ENCODE assay signal across 29 cellular contexts in genomic region chr16:54143410-54143809, GRCh38.
"Had no signal": no experiment of that assay in that cellular context is flagged by ENCODE, and none has a peak within 500 bp of the region (broad histone marks: within the 10 kb centered on the region; RNA-seq: fewer than 3 reads in every experiment).

No MANE protein-coding gene starts in this region.

- H3K4me3 ChIP-seq: adrenal gland, body of pancreas, breast epithelium, MG63, SJCRH30, SK-N-MC had no signal

- DNase-seq: activated CD4-positive, alpha-beta memory T cell treated with anti-CD3 and anti-CD28 coated beads, Interleukin-2, amount 10 ng/mL, durations not matched to agents 7 days and 5 days; activated CD4-positive, alpha-beta T cell treated with anti-CD3 and anti-CD28 coated beads for 36 hours; activated CD8-positive, alpha-beta memory T cell treated with anti-CD3 and anti-CD28 coated beads for 24 hours; activated CD8-positive, alpha-beta memory T cell treated with anti-CD3 and anti-CD28 coated beads, Interleukin-2, amount 10 ng/mL, durations not matched to agents 7 days and 5 days; activated CD8-positive, alpha-beta memory T cell treated with anti-CD3 and anti-CD28 coated beads, Interleukin-2, amount 50 U/mL, for 48 hours; activated effector memory CD4-positive, alpha-beta T cell treated with Interleukin-2 at 50 U/mL for 16 hours; activated naive CD4-positive, alpha-beta T cell; activated T-cell treated with anti-CD3 and anti-CD28 coated beads, Interleukin-2, amount 50 U/mL, for 48 hours; adrenal gland; body of pancreas; Kasumi-1; MG63; NCI-H1048; NCI-H1105 treated with DMSO at 0.1 percent for 48 hours; NCI-H1436; NCI-H1694; NCI-H1930; NCI-H2081 treated with DMSO at 0.1 percent for 48 hours; NCI-H345; NCI-H524 treated with DMSO at 0.1 percent for 48 hours; SHP77; SJCRH30 had no signal

- H3K4me1 Mint-ChIP-seq: activated CD4-positive, alpha-beta memory T cell treated with anti-CD3 and anti-CD28 coated beads, Interleukin-2, amount 10 ng/mL, durations not matched to agents 7 days and 5 days; activated CD4-positive, alpha-beta T cell treated with anti-CD3 and anti-CD28 coated beads for 36 hours; activated CD8-positive, alpha-beta memory T cell treated with anti-CD3 and anti-CD28 coated beads, Interleukin-2, amount 10 ng/mL, durations not matched to agents 7 days and 5 days had no signal

- H3K36me3 Mint-ChIP-seq: activated CD8-positive, alpha-beta memory T cell treated with anti-CD3 and anti-CD28 coated beads, Interleukin-2, amount 10 ng/mL, durations not matched to agents 7 days and 5 days; activated naive CD4-positive, alpha-beta T cell treated with anti-CD3 and anti-CD28 coated beads, Interleukin-2, amount 50 U/mL, for 72 hours had no signal

- FAIRE-seq: astrocyte, TTC549 had no signal

- H3K4me3 Mint-ChIP-seq: activated CD4-positive, alpha-beta memory T cell treated with anti-CD3 and anti-CD28 coated beads, Interleukin-2, amount 10 ng/mL, durations not matched to agents 7 days and 5 days; activated CD4-positive, alpha-beta T cell treated with anti-CD3 and anti-CD28 coated beads for 36 hours; activated CD8-positive, alpha-beta memory T cell treated with anti-CD3 and anti-CD28 coated beads, Interleukin-2, amount 10 ng/mL, durations not matched to agents 7 days and 5 days had no signal

- H3K9me3 Mint-ChIP-seq: activated CD4-positive, alpha-beta memory T cell treated with anti-CD3 and anti-CD28 coated beads, Interleukin-2, amount 10 ng/mL, durations not matched to agents 7 days and 5 days; activated naive CD4-positive, alpha-beta T cell treated with anti-CD3 and anti-CD28 coated beads, Interleukin-2, amount 50 U/mL, for 72 hours had no signal

- ATAC-seq: activated CD4-positive, alpha-beta T cell treated with anti-CD3 and anti-CD28 coated beads for 36 hours; activated CD4-positive, CD25-positive, alpha-beta regulatory T cell treated with anti-CD3 and anti-CD28 coated beads, Interleukin-2, amount 50 U/mL, for 24 hours; activated CD8-positive, alpha-beta memory T cell treated with anti-CD3 and anti-CD28 coated beads, Interleukin-2, amount 10 ng/mL, durations not matched to agents 7 days and 5 days; activated naive CD4-positive, alpha-beta T cell treated with anti-CD3 and anti-CD28 coated beads, Interleukin-2, amount 50 U/mL, for 72 hours; body of pancreas; Panc1 had no signal

- H3K9me3 ChIP-seq: adrenal gland, body of pancreas, breast epithelium, MG63, SJCRH30 had no signal

- H3K27ac ChIP-seq: adrenal gland, body of pancreas, breast epithelium, SJCRH30, SK-N-MC had no signal

- H3K27me3 ChIP-seq: body of pancreas, breast epithelium, MG63 had no signal

- H3K36me3 ChIP-seq: adrenal gland, breast epithelium, MG63, SJCRH30 had no signal

- H3K27ac Mint-ChIP-seq: activated CD4-positive, alpha-beta memory T cell treated with anti-CD3 and anti-CD28 coated beads, Interleukin-2, amount 10 ng/mL, durations not matched to agents 7 days and 5 days; activated CD4-positive, alpha-beta T cell treated with anti-CD3 and anti-CD28 coated beads for 36 hours; activated CD8-positive, alpha-beta memory T cell treated with anti-CD3 and anti-CD28 coated beads, Interleukin-2, amount 10 ng/mL, durations not matched to agents 7 days and 5 days; activated naive CD4-positive, alpha-beta T cell treated with anti-CD3 and anti-CD28 coated beads, Interleukin-2, amount 50 U/mL, for 72 hours had no signal

- H3K4me1 ChIP-seq: adrenal gland, breast epithelium, SJCRH30 had no signal
